In the genomic region with DNA sequence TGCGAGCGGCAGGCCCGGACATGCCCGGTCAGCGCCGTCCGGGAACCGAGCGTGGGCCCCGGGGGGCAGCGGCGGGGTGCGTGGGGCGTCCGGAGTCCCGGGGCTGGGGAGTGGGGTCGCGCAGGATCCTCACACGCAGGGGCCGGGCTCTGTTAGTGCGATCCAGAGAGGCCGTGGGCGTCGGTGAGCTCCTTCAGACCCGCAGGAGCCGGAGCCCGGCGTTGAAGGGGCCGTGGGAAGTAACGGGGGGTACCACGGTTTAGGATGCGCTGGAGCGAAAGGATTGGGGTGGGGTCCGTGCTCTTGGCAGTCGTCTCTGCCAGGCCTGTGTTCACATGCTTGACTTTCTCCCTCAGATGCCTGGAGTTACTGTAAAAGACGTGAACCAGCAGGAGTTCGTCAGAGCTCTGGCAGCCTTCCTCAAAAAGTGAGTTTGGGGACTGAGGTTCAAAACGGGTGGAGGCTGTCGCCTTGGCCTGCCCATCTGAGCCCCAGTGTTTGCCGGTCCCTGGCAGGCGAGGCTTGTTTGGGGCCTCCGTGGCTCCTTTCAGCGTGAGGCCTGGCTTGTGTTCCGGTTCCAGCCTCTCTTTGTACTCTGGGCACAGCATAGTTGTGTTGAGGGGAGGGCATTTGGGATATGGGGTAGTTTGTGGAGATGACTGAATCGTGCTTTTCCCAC, we compare ENCODE assay signal across 8 cellular contexts. TPM values are rescaled to one million over a fixed set of nuclear protein-coding genes. Genes with fewer than 3 reads are reported as not detected.
A peak's percentile ranks its signal among the peaks of the same experiment; 100 is the strongest.
DNase-seq lines count a peak whose midpoint lies in the region; ATAC-seq, FAIRE-seq and TF ChIP-seq lines count a peak whose summit lies in the region.

No MANE protein-coding gene starts in this region.

- H2AFZ ChIP-seq in KMS-11 (ENCODE audit: low read depth) (0 out of 2 replicates have a peak overlapping the region, but pooled peaks have one; percentile 75), K562 (ENCODE audit: low read depth, low read length) (no peak overlapping the region)

- POLR2A ChIA-PET in CD4-positive, alpha-beta T cell (lab: Charles Lee), result interaction anchor here (0.8 to 3.2 kb wide), 24 partner anchors 12 to 598 kb away, joined by 3 to 184 read pairs (median 5); a partner anchor contains a TSS
- POLR2A ChIA-PET in K562 (lab: Yijun Ruan, JAX), result interaction anchor here (0.7 to 3.1 kb wide), 19 partner anchors 9 to 203 kb away, joined by 3 to 54 read pairs (median 6); a partner anchor contains a TSS

- FAIRE-seq in K562 (lab: Jason Lieb, UNC), result no peak
- no peak for FAIRE-seq in H54 (lab: Jason Lieb, UNC)

- no TSS peak for BruUV-seq in K562 (replicated peaks; lab: Mats Ljungman, UMichigan)

- H3K4me3 ChIP-seq in KMS-11 (IDR thresholded peaks at IDR 0.05; ENCODE audit: insufficient read depth, low read depth, low read length) (no peak overlapping the region), K562 (peak overlapping the region; percentile 93)

- H3K4me1 ChIP-seq in KMS-11 (ENCODE audit: low read depth, poor library complexity, severe bottlenecking), result peaks cover 52% of the 10 kb centered on the region
- peaks cover 25 to 30% of the 10 kb centered on the region in 2 experiments for H3K4me1 ChIP-seq in K562 (replicated peaks in 1 of 2; ENCODE audit: control insufficient read depth in 2 of 2, insufficient read depth in 2 of 2, low read length in 2 of 2)

- H3K79me2 ChIP-seq in KMS-11 (ENCODE audit: insufficient read depth, low read depth), result peaks cover 53% of the 10 kb centered on the region
- peaks cover 58% of the 10 kb centered on the region for H3K79me2 ChIP-seq in K562 (ENCODE audit: control insufficient read depth, insufficient read depth, low read length)

- H3K27ac Mint-ChIP-seq in CD4-positive, alpha-beta T cell, result peak overlapping the region; percentile 86

- DNase-seq in CD4-positive, alpha-beta T cell, result no peak
- DNase-seq in K562 (ENCODE audit: extremely low read depth in 1 of 4, low spot score in 3 of 4), result no peak
- peak; percentile 36 for DNase-seq in left kidney (ENCODE audit: low read depth, low spot score)
- DNase-seq in ecto neural progenitor cell (ENCODE audit: low spot score), result no peak
- no peak for DNase-seq in H54 (ENCODE audit: insufficient read length, low spot score)

- no peak; the same call in 1 of the 2 replicates for TF ChIP-seq POLR2A in K562 (conservative IDR thresholded peaks at IDR 0.05)
- TF ChIP-seq POLR2A in H54 (IDR thresholded peaks at IDR 0.05; ENCODE audit: low read depth, low read length), result no peak

- no peaks in the 10 kb centered on the region for H3K27me3 Mint-ChIP-seq in CD4-positive, alpha-beta T cell

- TF ChIP-seq EP300 in K562 (IDR thresholded peaks at IDR 0.05; ENCODE audit: low read length), result no peak

- in situ Hi-C loops in K562 (cut with MboI), result no loop called here

- TF ChIP-seq RAD21 in K562 (CRISPR knock-in tag; conservative IDR thresholded peaks at IDR 0.05 in 1 of 2, IDR thresholded peaks at IDR 0.05 in 1 of 2), result no peak

- CTCF ChIA-PET in CD4-positive, alpha-beta T cell (lab: Charles Lee), result interaction anchor here (0.7 to 3.2 kb wide), 15 partner anchors 8 to 559 kb away, joined by 3 to 59 read pairs (median 5); a partner anchor contains a TSS
- CTCF ChIA-PET in K562 (lab: Yijun Ruan, JAX; ENCODE audit: low intra/inter-chr PET ratio), result interaction anchor here (1.7 kb wide), 1 partner anchor 98 kb away, joined by 10 read pairs; a partner anchor contains a TSS

- H3K36me3 Mint-ChIP-seq in CD4-positive, alpha-beta T cell (ENCODE audit: low read depth), result peaks cover 52% of the 10 kb centered on the region

- peaks cover 35% of the 10 kb centered on the region; the same call in 1 of the 2 replicates for H3K36me3 ChIP-seq in KMS-11 (ENCODE audit: insufficient read depth)
- peaks cover 51% of the 10 kb centered on the region for H3K36me3 ChIP-seq in K562 (ENCODE audit: control insufficient read depth, insufficient read depth, low read length)

- intact Hi-C loops in CD4-positive, alpha-beta T cell (cut with DNase I, micrococcal nuclease), result loop anchor here (1.0 to 2.0 kb wide), 3 partner anchors 13 to 216 kb away; a partner anchor contains a TSS
- intact Hi-C loops in K562 (cut with micrococcal nuclease), result loop anchor here (2.0 kb wide), 1 partner anchor 18 kb away; no protein-coding TSS in a partner anchor

- peaks cover 48% of the 10 kb centered on the region for H3K4me1 Mint-ChIP-seq in CD4-positive, alpha-beta T cell (ENCODE audit: low read depth)

- peak overlapping the region; percentile 87 for H3K4me3 Mint-ChIP-seq in CD4-positive, alpha-beta T cell

- no peak for TF ChIP-seq CTCF in CD4-positive, alpha-beta T cell (IDR thresholded peaks at IDR 0.05)
- TF ChIP-seq CTCF in KMS-11 (conservative IDR thresholded peaks at IDR 0.05; ENCODE audit: low read depth, low read length), result no peak
- no peak for TF ChIP-seq CTCF in K562 (IDR thresholded peaks at IDR 0.05 in 2 of 3, conservative IDR thresholded peaks at IDR 0.05 in 1 of 3; ENCODE audit: insufficient read depth in 2 of 3, low read depth in 1 of 3, low read length in 3 of 3)

- H3K9ac ChIP-seq in KMS-11 (peak overlapping the region; percentile 99), K562 (ENCODE audit: insufficient read depth in 1 of 2, low read depth in 2 of 2, low read length in 2 of 2) (peak overlapping the region; percentile 97 to 100)

- WGBS in K562 (ENCODE audit: insufficient coverage, low coverage, missing lambda C conversion rate), result 3% methylated on average over 40 of the region's 45 CpGs

- peak overlapping the region; percentile 89 for H3K27ac ChIP-seq in CD4-positive, alpha-beta T cell (ENCODE audit: low read depth, low read length)
- H3K27ac ChIP-seq in KMS-11 (peak overlapping the region; percentile 82), K562 (ENCODE audit: extremely low read depth, low read depth, low read length) (peak overlapping the region; percentile 99), temporal lobe (ENCODE audit: low read depth, low read length) (peak overlapping the region; percentile 29)

- H3K9me1 ChIP-seq in K562 (ENCODE audit: control insufficient read depth, insufficient read depth, low read length), result peaks cover 8% of the 10 kb centered on the region

- H4K20me1 ChIP-seq in KMS-11 (ENCODE audit: insufficient read depth) (peaks cover 23% of the 10 kb centered on the region), K562 (replicated peaks; ENCODE audit: control insufficient read depth, insufficient read depth, low read length) (peaks cover 34% of the 10 kb centered on the region)

- no peaks in the 10 kb centered on the region for H3K27me3 ChIP-seq in CD4-positive, alpha-beta T cell (ENCODE audit: control insufficient read depth, insufficient read depth, low read length)
- H3K27me3 ChIP-seq in KMS-11 (ENCODE audit: insufficient read depth, low read depth) (no peaks in the 10 kb centered on the region; the same call in 1 of the 2 replicates), K562 (ENCODE audit: control insufficient read depth in 2 of 2, insufficient read depth in 2 of 2, low read length in 2 of 2) (no peaks in the 10 kb centered on the region)

- H3K4me2 ChIP-seq in KMS-11 (peak overlapping the region; percentile 97), K562 (ENCODE audit: insufficient read depth, low read length) (peak overlapping the region; percentile 95)

- no peak for ATAC-seq in CD4-positive, alpha-beta T cell (ENCODE audit: poor library complexity)
- ATAC-seq in K562 (no peak), GM21737 (IDR thresholded peaks at IDR 0.05; ENCODE audit: unreplicated experiment) (no peak)

- no peaks in the 10 kb centered on the region for H3K9me3 ChIP-seq in CD4-positive, alpha-beta T cell (ENCODE audit: control insufficient read depth, low read length)
- no peaks in the 10 kb centered on the region for H3K9me3 ChIP-seq in K562 (replicated peaks; ENCODE audit: control insufficient read depth, insufficient read depth, low read depth, low read length)

- no peaks in the 10 kb centered on the region for H3K9me3 Mint-ChIP-seq in CD4-positive, alpha-beta T cell

RNA-seq across cellular contexts. Expression of a gene that starts 0.5 kb away (rescaled TPM):
- 1,000 to 10,000 TPM; 3,668 to 3,697 TPM for total RNA-seq in CD4-positive, alpha-beta T cell
- 206 and 366 TPM in 2 replicates for total RNA-seq in K562 (2011; cell fraction: chromatin; rRNA removed; ENCODE audit: low replicate concordance)
- 541 and 557 TPM in 2 replicates for total RNA-seq in K562 (2011; cell fraction: nucleolus; rRNA removed)
- total RNA-seq in K562 (2011; cell fraction: nucleoplasm; rRNA removed), result 534 and 889 TPM in 2 replicates
- total RNA-seq in K562 (2014; rRNA removed) (2,281 and 2,654 TPM in 2 replicates), K562 (2014; rRNA removed; fragmentation: Illumina TruSeq; extraction: Trizol) (2,194 and 2,528 TPM in 2 replicates), K562 (2015; rRNA removed; fragmentation: Illumina TruSeq; extraction: Trizol) (2,976 and 3,114 TPM in 2 replicates), K562 (2021) (3,020 and 3,167 TPM in 2 replicates), temporal lobe (776 TPM)
- polyA plus RNA-seq in K562 (2011; rRNA removed) (1,964 and 2,381 TPM in 2 replicates), K562 (2014; fragmentation: Illumina TruSeq; extraction: Trizol) (2,057 and 2,080 TPM in 2 replicates), K562 (2014; fragmentation: Nextera tagmentation; extraction: Ambion mirVana) (1,000 to 10,000 TPM; 3,130 to 3,408 TPM), K562 (2014; rRNA removed) (1,986 and 2,747 TPM in 2 replicates)
- polyA plus RNA-seq in K562 (2011; cell fraction: cytosol; rRNA removed), result 4,557 and 6,735 TPM in 2 replicates
- polyA plus RNA-seq in K562 (2011; cell fraction: nucleus; rRNA removed), result 550 and 673 TPM in 2 replicates
- polyA plus RNA-seq in K562 (2012), result 3,411 and 3,853 TPM in 2 replicates
- polyA minus RNA-seq in K562 (2011; rRNA and poly(A)+ RNA removed), result 324 and 393 TPM in 2 replicates
- polyA minus RNA-seq in K562 (2011; cell fraction: cytosol; rRNA and poly(A)+ RNA removed), result 1,276 and 1,752 TPM in 2 replicates
- polyA minus RNA-seq in K562 (2011; cell fraction: nucleus; rRNA and poly(A)+ RNA removed), result 176 and 348 TPM in 2 replicates

RNA-seq across cellular contexts. Expression of a gene that starts 15.7 kb away (rescaled TPM):
- not detected for total RNA-seq in CD4-positive, alpha-beta T cell
- total RNA-seq in K562 (2011; cell fraction: chromatin; rRNA removed; ENCODE audit: low replicate concordance), result not detected in 2 replicates
- not detected in 2 replicates for total RNA-seq in K562 (2011; cell fraction: nucleolus; rRNA removed)
- total RNA-seq in K562 (2011; cell fraction: nucleoplasm; rRNA removed), result not detected in 2 replicates
- total RNA-seq in K562 (2014; rRNA removed) (not detected in 2 replicates), K562 (2014; rRNA removed; fragmentation: Illumina TruSeq; extraction: Trizol) (not detected in 2 replicates), K562 (2015; rRNA removed; fragmentation: Illumina TruSeq; extraction: Trizol) (not detected in 2 replicates), K562 (2021) (not detected in 2 replicates), temporal lobe (not detected)
- polyA plus RNA-seq in K562 (2011; rRNA removed) (not detected in 2 replicates), K562 (2014; fragmentation: Illumina TruSeq; extraction: Trizol) (not detected in 2 replicates), K562 (2014; fragmentation: Nextera tagmentation; extraction: Ambion mirVana) (under 1 TPM in 1 of 2 experiments, not detected in 1; 0.03 TPM), K562 (2014; rRNA removed) (0.04 TPM in 1 of 2 replicates, not detected in the other)
- not detected in 2 replicates for polyA plus RNA-seq in K562 (2011; cell fraction: cytosol; rRNA removed)
- not detected in 2 replicates for polyA plus RNA-seq in K562 (2011; cell fraction: nucleus; rRNA removed)
- polyA plus RNA-seq in K562 (2012), result 0.03 TPM in 1 of 2 replicates, not detected in the other
- not detected in 2 replicates for polyA minus RNA-seq in K562 (2011; rRNA and poly(A)+ RNA removed)
- not detected in 2 replicates for polyA minus RNA-seq in K562 (2011; cell fraction: cytosol; rRNA and poly(A)+ RNA removed)
- not detected in 2 replicates for polyA minus RNA-seq in K562 (2011; cell fraction: nucleus; rRNA and poly(A)+ RNA removed)

RNA-seq across cellular contexts. Expression of a gene that starts 16.1 kb away (rescaled TPM):
- not detected for total RNA-seq in CD4-positive, alpha-beta T cell
- total RNA-seq in K562 (2011; cell fraction: chromatin; rRNA removed; ENCODE audit: low replicate concordance), result not detected in 2 replicates
- total RNA-seq in K562 (2011; cell fraction: nucleolus; rRNA removed), result not detected in 2 replicates
- total RNA-seq in K562 (2011; cell fraction: nucleoplasm; rRNA removed), result not detected in 2 replicates
- total RNA-seq in K562 (2014; rRNA removed), result 0.29 TPM in 1 of 2 replicates, not detected in the other
- not detected in 2 replicates for total RNA-seq in K562 (2014; rRNA removed; fragmentation: Illumina TruSeq; extraction: Trizol)
- total RNA-seq in K562 (2015; rRNA removed; fragmentation: Illumina TruSeq; extraction: Trizol), result not detected in 2 replicates
- not detected in 2 replicates for total RNA-seq in K562 (2021)
- not detected in 2 replicates for polyA plus RNA-seq in K562 (2011; rRNA removed)
- 0.06 TPM in 1 of 2 replicates, not detected in the other for polyA plus RNA-seq in K562 (2011; cell fraction: cytosol; rRNA removed)
- polyA plus RNA-seq in K562 (2011; cell fraction: nucleus; rRNA removed), result not detected in 2 replicates
- polyA plus RNA-seq in K562 (2012), result 0.04 and 0.78 TPM in 2 replicates
- not detected in 2 replicates for polyA plus RNA-seq in K562 (2014; fragmentation: Illumina TruSeq; extraction: Trizol)
- under 1 TPM in 1 of 2 experiments, not detected in 1; 0.11 TPM for polyA plus RNA-seq in K562 (2014; fragmentation: Nextera tagmentation; extraction: Ambion mirVana)
- not detected in 2 replicates for polyA plus RNA-seq in K562 (2014; rRNA removed)
- polyA minus RNA-seq in K562 (2011; rRNA and poly(A)+ RNA removed), result not detected in 2 replicates
- polyA minus RNA-seq in K562 (2011; cell fraction: cytosol; rRNA and poly(A)+ RNA removed), result not detected in 2 replicates
- not detected in 2 replicates for polyA minus RNA-seq in K562 (2011; cell fraction: nucleus; rRNA and poly(A)+ RNA removed)
- not detected for total RNA-seq in temporal lobe

RNA-seq across cellular contexts. Expression of a gene that starts 16.5 kb away (rescaled TPM):
- total RNA-seq in CD4-positive, alpha-beta T cell, result 1 to 10 TPM; 3.7 to 3.8 TPM
- total RNA-seq in K562 (2011; cell fraction: chromatin; rRNA removed; ENCODE audit: low replicate concordance), result 0.23 TPM in 1 of 2 replicates, not detected in the other
- total RNA-seq in K562 (2011; cell fraction: nucleolus; rRNA removed), result 0.33 and 0.53 TPM in 2 replicates
- total RNA-seq in K562 (2011; cell fraction: nucleoplasm; rRNA removed), result not detected in 2 replicates
- total RNA-seq in K562 (2014; rRNA removed) (not detected in 2 replicates), K562 (2014; rRNA removed; fragmentation: Illumina TruSeq; extraction: Trizol) (not detected in 2 replicates), K562 (2015; rRNA removed; fragmentation: Illumina TruSeq; extraction: Trizol) (0.11 and 0.19 TPM in 2 replicates), K562 (2021) (0.38 and 0.42 TPM in 2 replicates), temporal lobe (not detected)
- polyA plus RNA-seq in K562 (2011; rRNA removed) (0.10 and 0.37 TPM in 2 replicates), K562 (2014; fragmentation: Illumina TruSeq; extraction: Trizol) (0.22 TPM in 1 of 2 replicates, not detected in the other), K562 (2014; fragmentation: Nextera tagmentation; extraction: Ambion mirVana) (under 1 TPM in 1 of 2 experiments, not detected in 1; 0.04 TPM), K562 (2014; rRNA removed) (0.72 TPM in 1 of 2 replicates, not detected in the other)
- polyA plus RNA-seq in K562 (2011; cell fraction: cytosol; rRNA removed), result 0.42 and 0.46 TPM in 2 replicates
- polyA plus RNA-seq in K562 (2011; cell fraction: nucleus; rRNA removed), result 0.17 and 0.28 TPM in 2 replicates
- 0.21 and 0.30 TPM in 2 replicates for polyA plus RNA-seq in K562 (2012)
- polyA minus RNA-seq in K562 (2011; rRNA and poly(A)+ RNA removed), result not detected in 2 replicates
- not detected in 2 replicates for polyA minus RNA-seq in K562 (2011; cell fraction: cytosol; rRNA and poly(A)+ RNA removed)
- not detected in 2 replicates for polyA minus RNA-seq in K562 (2011; cell fraction: nucleus; rRNA and poly(A)+ RNA removed)

RNA-seq across cellular contexts. Expression of a gene that starts 22.4 kb away (rescaled TPM):
- 1,000 to 10,000 TPM; 1,019 to 1,047 TPM for total RNA-seq in CD4-positive, alpha-beta T cell
- total RNA-seq in K562 (2011; cell fraction: chromatin; rRNA removed; ENCODE audit: low replicate concordance), result 190 and 355 TPM in 2 replicates
- total RNA-seq in K562 (2011; cell fraction: nucleolus; rRNA removed), result 134 and 150 TPM in 2 replicates
- 174 and 273 TPM in 2 replicates for total RNA-seq in K562 (2011; cell fraction: nucleoplasm; rRNA removed)
- total RNA-seq in K562 (2014; rRNA removed) (56.7 and 79.1 TPM in 2 replicates), K562 (2014; rRNA removed; fragmentation: Illumina TruSeq; extraction: Trizol) (8.3 and 11.2 TPM in 2 replicates), K562 (2015; rRNA removed; fragmentation: Illumina TruSeq; extraction: Trizol) (27.1 and 27.5 TPM in 2 replicates), K562 (2021) (126 and 149 TPM in 2 replicates), temporal lobe (12.5 TPM)
- polyA plus RNA-seq in K562 (2011; rRNA removed) (29.8 and 50.5 TPM in 2 replicates), K562 (2014; fragmentation: Illumina TruSeq; extraction: Trizol) (39.8 and 71.1 TPM in 2 replicates), K562 (2014; fragmentation: Nextera tagmentation; extraction: Ambion mirVana) (1 to 10 TPM; 1.9 to 4.4 TPM), K562 (2014; rRNA removed) (86.0 and 112 TPM in 2 replicates)
- 56.0 and 95.1 TPM in 2 replicates for polyA plus RNA-seq in K562 (2011; cell fraction: cytosol; rRNA removed)
- 165 and 197 TPM in 2 replicates for polyA plus RNA-seq in K562 (2011; cell fraction: nucleus; rRNA removed)
- polyA plus RNA-seq in K562 (2012), result 74.3 and 126 TPM in 2 replicates
- 15.0 and 21.2 TPM in 2 replicates for polyA minus RNA-seq in K562 (2011; rRNA and poly(A)+ RNA removed)
- polyA minus RNA-seq in K562 (2011; cell fraction: cytosol; rRNA and poly(A)+ RNA removed), result 48.5 and 52.9 TPM in 2 replicates
- 38.0 and 42.7 TPM in 2 replicates for polyA minus RNA-seq in K562 (2011; cell fraction: nucleus; rRNA and poly(A)+ RNA removed)

Comparison
In these comparisons a context has a peak if more than half of its experiments do, and no peak if none do; other contexts are left out.
1. H3K27ac ChIP-seq: peak in every context shown above with its lines; median percentile 99 in K562; 89 in CD4-positive, alpha-beta T cell; 82 in KMS-11; 29 in temporal lobe.